In the genomic region with DNA sequence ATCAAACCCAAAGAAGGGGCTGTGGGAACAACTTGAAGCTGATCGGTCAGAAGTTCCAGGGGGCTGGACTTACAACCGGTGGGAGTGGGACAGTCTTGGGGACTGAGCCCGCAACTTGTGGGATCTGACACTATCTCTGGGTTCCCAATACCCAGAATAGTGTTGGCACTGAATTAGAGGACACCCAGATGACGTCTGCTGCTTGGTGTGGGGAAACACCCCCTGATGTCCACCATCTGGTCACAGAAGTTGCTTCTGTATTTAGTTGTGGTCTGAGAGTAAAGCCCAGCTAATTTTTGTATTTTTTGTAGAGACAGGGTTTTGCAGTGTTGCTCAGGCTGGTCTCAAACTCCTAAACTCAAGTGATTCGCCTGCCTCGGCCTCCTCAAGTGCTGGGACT, we compare ENCODE assay signal across 17 cellular contexts.
"Had no signal": no experiment of that assay in that cellular context is flagged by ENCODE, and none has a peak within 500 bp of the region (broad histone marks: within the 10 kb centered on the region; RNA-seq: fewer than 3 reads in every experiment).

No MANE protein-coding gene starts in this region.

- H3K27me3 ChIP-seq: ascending aorta, dorsolateral prefrontal cortex, foreskin keratinocyte, heart left ventricle, neural progenitor cell, ovary, tibial nerve, vagina had no signal

- H2AFZ ChIP-seq: neural progenitor cell had no signal

- H3K4me2 ChIP-seq: neural progenitor cell had no signal

- H3K36me3 ChIP-seq: ascending aorta, neural progenitor cell, ovary, tibial nerve, vagina had no signal

- H3K9ac ChIP-seq: neural progenitor cell had no signal

- H3K4me3 Mint-ChIP-seq: activated CD8-positive, alpha-beta T cell treated with anti-CD3 and anti-CD28 coated beads, Interleukin-2, amount 10 ng/mL, durations not matched to agents 7 days and 5 days; memory B cell; neural progenitor cell had no signal

- H3K4me1 Mint-ChIP-seq: memory B cell, neural progenitor cell had no signal

- ATAC-seq: activated CD8-positive, alpha-beta T cell treated with anti-CD3 and anti-CD28 coated beads, Interleukin-2, amount 10 ng/mL, durations not matched to agents 7 days and 5 days; foreskin keratinocyte; left lobe of liver had no signal

- H3K9me3 Mint-ChIP-seq: memory B cell, neural progenitor cell had no signal

- H3K36me3 Mint-ChIP-seq: neural progenitor cell had no signal

- H3K4me3 ChIP-seq: ascending aorta, dorsolateral prefrontal cortex, heart left ventricle, neural progenitor cell, ovary, skin epidermis, tibial nerve, vagina had no signal

- H3K4me1 ChIP-seq: ascending aorta had no signal

- H3K27me3 Mint-ChIP-seq: memory B cell had no signal

- DNase-seq: activated CD4-positive, alpha-beta T cell treated with anti-CD3 and anti-CD28 coated beads for 48 hours; activated CD8-positive, alpha-beta memory T cell treated with anti-CD3 and anti-CD28 coated beads, Interleukin-2, amount 50 U/mL, for 48 hours; activated CD8-positive, alpha-beta T cell treated with anti-CD3 and anti-CD28 coated beads, Interleukin-2, amount 10 ng/mL, durations not matched to agents 7 days and 5 days; activated effector memory CD4-positive, alpha-beta T cell treated with Interleukin-2 at 50 U/mL for 16 hours; dorsolateral prefrontal cortex; foreskin keratinocyte; heart left ventricle; ovary; stimulated activated CD4-positive, alpha-beta T cell treated with anti-CD3 and anti-CD28 coated beads, Interleukin-4, amount 100 ng/mL, for 4 hours; T-helper 1 cell had no signal

- H3K27ac ChIP-seq: ascending aorta, dorsolateral prefrontal cortex, foreskin keratinocyte, heart left ventricle, neural progenitor cell, ovary, skin epidermis, tibial nerve, vagina had no signal

- H3K27ac Mint-ChIP-seq: activated CD8-positive, alpha-beta T cell treated with anti-CD3 and anti-CD28 coated beads, Interleukin-2, amount 10 ng/mL, durations not matched to agents 7 days and 5 days; memory B cell had no signal

- H3K9me3 ChIP-seq: ascending aorta, heart left ventricle, ovary, tibial nerve, vagina had no signal
